ENCODE assay signal across 18 cellular contexts in the genomic region with DNA sequence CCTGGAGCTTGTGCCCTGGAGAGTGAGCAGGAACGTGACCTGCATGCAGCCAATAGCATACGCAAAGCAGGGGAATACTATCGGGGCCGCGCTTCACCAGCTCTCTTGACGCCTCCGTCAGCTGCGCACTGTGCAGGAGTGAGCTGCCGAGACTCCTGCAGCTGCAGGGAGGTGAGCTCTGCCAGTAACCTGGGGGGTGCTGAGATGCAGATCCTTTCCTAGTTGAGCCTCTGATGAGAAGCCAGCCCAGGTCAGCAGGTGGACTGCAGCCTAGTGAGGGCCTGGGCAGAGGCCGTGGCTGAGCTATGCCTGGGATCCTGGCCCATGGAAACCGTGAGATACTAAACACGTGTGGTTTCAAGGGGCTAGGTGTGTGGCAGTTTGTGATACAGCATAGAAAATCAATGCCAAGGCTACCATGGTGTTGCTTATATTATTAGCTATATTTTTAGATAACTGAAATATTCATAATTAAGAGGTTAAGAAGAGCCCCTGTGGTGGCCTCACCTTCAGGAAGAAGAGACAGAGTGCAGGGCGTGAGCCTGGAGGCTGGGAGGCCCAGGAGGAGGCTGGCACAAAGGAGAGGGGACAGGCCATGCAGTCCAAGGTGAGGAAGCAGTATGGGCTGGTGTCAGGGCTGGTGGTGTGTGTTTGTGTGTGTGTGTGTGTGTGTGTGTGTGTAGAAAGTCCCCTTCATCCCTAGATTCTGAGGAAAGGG. TPM values are rescaled to one million over a fixed set of nuclear protein-coding genes. Genes with fewer than 3 reads are reported as not detected.
DNase-seq lines count a peak whose midpoint lies in the region; ATAC-seq, FAIRE-seq and TF ChIP-seq lines count a peak whose summit lies in the region.
"Had no signal": no experiment of that assay in that cellular context is flagged by ENCODE, and none has a peak within 500 bp of the region (broad histone marks: within the 10 kb centered on the region; RNA-seq: fewer than 3 reads in every experiment).

No MANE protein-coding gene starts in this region.

- peak overlapping the region; percentile 31 for H3K4me3 Mint-ChIP-seq in T-helper 17 cell
- H3K4me3 Mint-ChIP-seq: CD4-positive, alpha-beta T cell had no signal

- H3K27ac ChIP-seq in HepG2 (ENCODE audit: extremely low read length, insufficient read depth, low read length) = no peak overlapping the region
- H3K27ac ChIP-seq in right lobe of liver = no peak overlapping the region
- H3K27ac ChIP-seq in neuronal stem cell (replicated peaks; ENCODE audit: low read length) = no peak overlapping the region
- H3K27ac ChIP-seq: 22Rv1 had no signal

- in situ Hi-C loops in HepG2 (cut with HindIII; ENCODE audit: extremely low pct_ligation_motif_present, low pct_unique_long_range_greater_than_20kb) = no loop called here

- H3K18ac ChIP-seq in neuronal stem cell (ENCODE audit: low read length) = peak overlapping the region; percentile 31

- no peaks in the 10 kb centered on the region for H3K79me1 ChIP-seq in neuronal stem cell (ENCODE audit: low read depth, low read length)

- H3K27ac Mint-ChIP-seq in T-helper 17 cell = no peak overlapping the region
- H3K27ac Mint-ChIP-seq: CD4-positive, alpha-beta T cell had no signal

- no peak overlapping the region for H4K8ac ChIP-seq in neuronal stem cell (ENCODE audit: low read depth, low read length)

- H3K4me3 ChIP-seq in HepG2 (replicated peaks in 1 of 3; ENCODE audit: insufficient read depth in 1 of 3, low read depth in 2 of 3, low read length in 3 of 3) (no peak overlapping the region), right lobe of liver (no peak overlapping the region), neuronal stem cell (ENCODE audit: low read length in 2 of 2) (no peak overlapping the region), foreskin fibroblast (ENCODE audit: low read depth in 1 of 2, low read length in 2 of 2) (no peak overlapping the region)
- H3K4me3 ChIP-seq: GM12878, K562 had no signal

- TF ChIP-seq EP300 in HepG2 (IDR thresholded peaks at IDR 0.05; ENCODE audit: low read depth in 2 of 2, low read length in 2 of 2) (no peak), HepG2 (CRISPR knock-in tag; IDR thresholded peaks at IDR 0.05; ENCODE audit: borderline replicate concordance) (no peak)

- peaks cover 72% of the 10 kb centered on the region for H3K27me3 Mint-ChIP-seq in T-helper 17 cell

- no peaks in the 10 kb centered on the region for H3K9me3 ChIP-seq in HepG2 (ENCODE audit: low read length)
- H3K9me3 ChIP-seq in right lobe of liver = no peaks in the 10 kb centered on the region
- no peaks in the 10 kb centered on the region for H3K9me3 ChIP-seq in T-helper 17 cell (ENCODE audit: control insufficient read depth, low read length, poor library complexity, severe bottlenecking)
- peaks cover 0 to 2% of the 10 kb centered on the region in 2 donors for H3K9me3 ChIP-seq in neuronal stem cell (replicated peaks in 1 of 2; ENCODE audit: control insufficient read depth in 2 of 2, insufficient read depth in 1 of 2, low read depth in 1 of 2, low read length in 2 of 2)

- no peaks in the 10 kb centered on the region for H4K20me1 ChIP-seq in HepG2 (ENCODE audit: insufficient read depth, low read length)

- H3K4me1 ChIP-seq in HepG2 (ENCODE audit: insufficient read depth, low read length) (no peaks in the 10 kb centered on the region), right lobe of liver (no peaks in the 10 kb centered on the region), neuronal stem cell (ENCODE audit: control insufficient read depth in 2 of 2, insufficient read depth in 1 of 2, low read depth in 1 of 2, low read length in 2 of 2) (peaks cover 0 to 5% of the 10 kb centered on the region in 2 donors)

- no peak for TF ChIP-seq RAD21 in HepG2 (CRISPR knock-in tag; IDR thresholded peaks at IDR 0.05)

- 5% methylated on average over 4 of the region's 13 CpGs for WGBS in HepG2 (ENCODE audit: low lambda C conversion rate)
- 50% methylated on average over 4 of the region's 13 CpGs for WGBS in right lobe of liver (ENCODE audit: insufficient coverage, low coverage, low lambda C conversion rate, missing lambda C conversion rate)
- WGBS in neuronal stem cell (ENCODE audit: extremely low coverage in 2 of 2, insufficient read length in 2 of 2, insufficient replicate concordance in 1 of 2), 2 donors = no CpG with 5 or more reads among the region's 13 CpGs

- H3K4me2 ChIP-seq in HepG2 (ENCODE audit: low read depth, low read length) (no peak overlapping the region), neuronal stem cell (ENCODE audit: insufficient read depth, low read length, poor library complexity, severe bottlenecking) (no peak overlapping the region)

- CTCF ChIA-PET in HepG2 (lab: Yijun Ruan, JAX; ENCODE audit: low intra/inter-chr PET ratio, low total read pairs) = no interaction called here

- no peak overlapping the region for H2AK5ac ChIP-seq in neuronal stem cell (ENCODE audit: low read depth, low read length)

- peaks cover 2% of the 10 kb centered on the region for H3K36me3 Mint-ChIP-seq in T-helper 17 cell (ENCODE audit: low read depth)

- no peak overlapping the region for H4K91ac ChIP-seq in neuronal stem cell (ENCODE audit: low read depth, low read length, poor library complexity)

- TF ChIP-seq CTCF in HepG2 (CRISPR knock-in tag; IDR thresholded peaks at IDR 0.05) (no peak), right lobe of liver (IDR thresholded peaks at IDR 0.05) (no peak), foreskin fibroblast (IDR thresholded peaks at IDR 0.05; ENCODE audit: low read depth, low read length) (no peak)

- no peak overlapping the region for H3K14ac ChIP-seq in neuronal stem cell (ENCODE audit: low read length)

- H2BK12ac ChIP-seq in neuronal stem cell (ENCODE audit: low read length) = no peak overlapping the region

- H3K9ac ChIP-seq in HepG2 (ENCODE audit: insufficient read depth, low read depth, low read length) (no peak overlapping the region), neuronal stem cell (ENCODE audit: low read depth, low read length, poor library complexity) (peak overlapping the region; percentile 24)

- no peak overlapping the region for H2BK120ac ChIP-seq in neuronal stem cell (ENCODE audit: low read depth, low read length)

- intact Hi-C loops in HepG2 (cut with micrococcal nuclease; ENCODE audit: unreplicated experiment) (no loop called here), right lobe of liver (cut with DNase I) (no loop called here)

- ATAC-seq in HepG2 (peak; percentile 12; the same call in 2 of the 3 replicates), right lobe of liver (no peak), T-helper 17 cell (no peak)
- ATAC-seq: GM12878 had no signal

- no peaks in the 10 kb centered on the region for H3K79me2 ChIP-seq in HepG2 (ENCODE audit: insufficient read depth, low read length)

- no peak overlapping the region for H2BK5ac ChIP-seq in neuronal stem cell (ENCODE audit: low read length)

- DNase-seq in HepG2 (ENCODE audit: low spot score) (no peak), right lobe of liver (no peak), T-helper 17 cell (no peak), neuronal stem cell (ENCODE audit: low spot score) (no peak), NCI-H2081 (lab: John Stamatoyannopoulos, UW) (no peak), HT-29 (ENCODE audit: low spot score) (no peak), foreskin fibroblast (no peak)
- DNase-seq: AML-193; C1 segment of cervical spinal cord; Calu3; CD4-positive, alpha-beta T cell; GOT3; HCEC 1CT had no signal

- H3K4me1 Mint-ChIP-seq in T-helper 17 cell = peaks cover 6% of the 10 kb centered on the region

- H2BK15ac ChIP-seq in neuronal stem cell (ENCODE audit: low read length) = no peak overlapping the region

- H3K27me3 ChIP-seq in HepG2 (ENCODE audit: control insufficient read depth in 1 of 2, insufficient read depth in 2 of 2, low read length in 2 of 2) (peaks cover 12 to 85% of the 10 kb centered on the region in 2 experiments), right lobe of liver (no peaks in the 10 kb centered on the region), neuronal stem cell (ENCODE audit: control insufficient read depth in 3 of 3, insufficient read depth in 3 of 3, low read depth in 1 of 3, low read length in 3 of 3) (peaks cover 2 to 88% (median 43%) of the 10 kb centered on the region in 3 experiments)

- H3K36me3 ChIP-seq in HepG2 (replicated peaks in 1 of 2; ENCODE audit: control insufficient read depth in 1 of 2, insufficient read depth in 2 of 2, low read length in 2 of 2) (no peaks in the 10 kb centered on the region), right lobe of liver (no peaks in the 10 kb centered on the region), neuronal stem cell (replicated peaks in 1 of 2; ENCODE audit: control insufficient read depth in 2 of 2, insufficient read depth in 2 of 2, low read length in 2 of 2) (no peaks in the 10 kb centered on the region)

- H2AFZ ChIP-seq in HepG2 (ENCODE audit: low read length) = no peak overlapping the region
- H2AFZ ChIP-seq in neuronal stem cell (ENCODE audit: low read length) = no peak overlapping the region

- FAIRE-seq in HepG2 (lab: Jason Lieb, UNC) = no peak
- FAIRE-seq: GM12878, GM18507, K562 had no signal

- H3K23ac ChIP-seq in neuronal stem cell (ENCODE audit: low read depth, low read length, poor library complexity) = no peak overlapping the region

- TF ChIP-seq POLR2A in HepG2 (IDR thresholded peaks at IDR 0.05; ENCODE audit: insufficient read depth in 1 of 2, low read depth in 2 of 2, low read length in 2 of 2) (no peak), right lobe of liver (IDR thresholded peaks at IDR 0.05) (no peak)

- no TSS peak for BruUV-seq in HepG2 (replicated peaks; lab: Mats Ljungman, UMichigan)

- POLR2A ChIA-PET in HepG2 (lab: Yijun Ruan, JAX) = no interaction called here

- H3K4ac ChIP-seq in neuronal stem cell (ENCODE audit: low read length) = no peak overlapping the region

RNA-seq across cellular contexts. Expression of a gene that starts 5.9 kb away (rescaled TPM):
- total RNA-seq in HepG2 (2016; rRNA removed; fragmentation: Illumina TruSeq; extraction: Trizol) (not detected in 2 replicates), right lobe of liver (not detected), T-helper 17 cell (not detected)
- not detected in 2 replicates for total RNA-seq in HepG2 (2016; cell fraction: cytosol; rRNA removed; fragmentation: Illumina TruSeq; extraction: Trizol; ENCODE audit: low read depth)
- total RNA-seq in HepG2 (2016; cell fraction: insoluble cytoplasmic fraction; rRNA removed; fragmentation: Illumina TruSeq; extraction: Trizol) = not detected in 2 replicates
- not detected in 2 replicates for total RNA-seq in HepG2 (2016; cell fraction: membrane; rRNA removed; fragmentation: Illumina TruSeq; extraction: Trizol)
- total RNA-seq in HepG2 (2016; cell fraction: nucleus; rRNA removed; fragmentation: Illumina TruSeq; extraction: Trizol) = not detected in 2 replicates
- polyA plus RNA-seq in HepG2 (2011; rRNA removed) = not detected in 2 replicates
- polyA plus RNA-seq in HepG2 (2011; cell fraction: cytosol; rRNA removed) = not detected in 2 replicates
- not detected in 2 replicates for polyA plus RNA-seq in HepG2 (2011; cell fraction: nucleus; rRNA removed)
- polyA plus RNA-seq in HepG2 (2012) = not detected in 2 replicates
- polyA plus RNA-seq in HepG2 (2016; cell fraction: cytosol; fragmentation: Illumina TruSeq; extraction: Trizol; ENCODE audit: low read depth) = not detected in 2 replicates
- not detected in 2 replicates for polyA plus RNA-seq in HepG2 (2016; cell fraction: insoluble cytoplasmic fraction; fragmentation: Illumina TruSeq; extraction: Trizol; ENCODE audit: low read depth)
- polyA plus RNA-seq in HepG2 (2016; cell fraction: membrane; fragmentation: Illumina TruSeq; extraction: Trizol; ENCODE audit: low read depth) = not detected in 2 replicates
- polyA plus RNA-seq in HepG2 (2016; cell fraction: nucleus; fragmentation: Illumina TruSeq; extraction: Trizol; ENCODE audit: insufficient read depth, low read depth) = not detected in 2 replicates
- not detected in 2 replicates for polyA minus RNA-seq in HepG2 (2011; rRNA and poly(A)+ RNA removed; ENCODE audit: low replicate concordance)
- polyA minus RNA-seq in HepG2 (2011; cell fraction: cytosol; rRNA and poly(A)+ RNA removed) = not detected in 2 replicates
- not detected in 2 replicates for polyA minus RNA-seq in HepG2 (2011; cell fraction: nucleus; rRNA and poly(A)+ RNA removed)
- polyA plus RNA-seq in neuronal stem cell (2013, experiment 1 of 2) = not detected
- polyA plus RNA-seq in neuronal stem cell (2013, experiment 2 of 2) = not detected
- total RNA-seq in HT-29 (2014; rRNA removed; shearing (Covaris generic)) = not detected in 2 replicates
- total RNA-seq: Calu3; CD4-positive, alpha-beta T cell; G401; GM12878; K562 had no signal
- polyA plus RNA-seq: GM12878, K562 had no signal

RNA-seq across cellular contexts. Expression of a gene that starts 20.4 kb away (rescaled TPM):
- total RNA-seq in HepG2 (2016; rRNA removed; fragmentation: Illumina TruSeq; extraction: Trizol) (4.7 and 6.2 TPM in 2 replicates), right lobe of liver (1 to 10 TPM in 2 of 6 experiments, under 1 TPM in 4; 0.60 to 1.3 (median 0.76) TPM), T-helper 17 cell (1 to 10 TPM; 4.0 to 9.7 TPM)
- total RNA-seq in HepG2 (2016; cell fraction: cytosol; rRNA removed; fragmentation: Illumina TruSeq; extraction: Trizol; ENCODE audit: low read depth) = 1.6 and 1.7 TPM in 2 replicates
- 3.4 and 6.3 TPM in 2 replicates for total RNA-seq in HepG2 (2016; cell fraction: insoluble cytoplasmic fraction; rRNA removed; fragmentation: Illumina TruSeq; extraction: Trizol)
- total RNA-seq in HepG2 (2016; cell fraction: membrane; rRNA removed; fragmentation: Illumina TruSeq; extraction: Trizol) = 4.7 and 5.3 TPM in 2 replicates
- 5.3 and 7.2 TPM in 2 replicates for total RNA-seq in HepG2 (2016; cell fraction: nucleus; rRNA removed; fragmentation: Illumina TruSeq; extraction: Trizol)
- 3.4 and 3.5 TPM in 2 replicates for polyA plus RNA-seq in HepG2 (2011; rRNA removed)
- polyA plus RNA-seq in HepG2 (2011; cell fraction: cytosol; rRNA removed) = 2.0 and 3.5 TPM in 2 replicates
- 9.7 and 17.3 TPM in 2 replicates for polyA plus RNA-seq in HepG2 (2011; cell fraction: nucleus; rRNA removed)
- polyA plus RNA-seq in HepG2 (2012) = 2.2 and 2.3 TPM in 2 replicates
- polyA plus RNA-seq in HepG2 (2016; cell fraction: cytosol; fragmentation: Illumina TruSeq; extraction: Trizol; ENCODE audit: low read depth) = 1.4 and 2.2 TPM in 2 replicates
- 9.5 and 11.1 TPM in 2 replicates for polyA plus RNA-seq in HepG2 (2016; cell fraction: insoluble cytoplasmic fraction; fragmentation: Illumina TruSeq; extraction: Trizol; ENCODE audit: low read depth)
- 4.3 and 4.5 TPM in 2 replicates for polyA plus RNA-seq in HepG2 (2016; cell fraction: membrane; fragmentation: Illumina TruSeq; extraction: Trizol; ENCODE audit: low read depth)
- 16.4 and 19.9 TPM in 2 replicates for polyA plus RNA-seq in HepG2 (2016; cell fraction: nucleus; fragmentation: Illumina TruSeq; extraction: Trizol; ENCODE audit: insufficient read depth, low read depth)
- polyA minus RNA-seq in HepG2 (2011; rRNA and poly(A)+ RNA removed; ENCODE audit: low replicate concordance) = 4.7 and 24.9 TPM in 2 replicates
- 3.4 and 3.9 TPM in 2 replicates for polyA minus RNA-seq in HepG2 (2011; cell fraction: cytosol; rRNA and poly(A)+ RNA removed)
- 1.2 and 5.0 TPM in 2 replicates for polyA minus RNA-seq in HepG2 (2011; cell fraction: nucleus; rRNA and poly(A)+ RNA removed)
- 0.03 TPM for polyA plus RNA-seq in neuronal stem cell (2013, experiment 1 of 2)
- 0.04 TPM for polyA plus RNA-seq in neuronal stem cell (2013, experiment 2 of 2)
- total RNA-seq in HT-29 (2014; rRNA removed; shearing (Covaris generic)) = 114 and 123 TPM in 2 replicates
- polyA plus RNA-seq: GM12878 had no signal

Comparison
In these comparisons a context has a peak if more than half of its experiments do, and no peak if none do; other contexts are left out.
1. RNA of a gene that starts 20.4 kb away (total RNA-seq): 114 to 123 TPM in HT-29; 4.0 to 9.7 TPM in T-helper 17 cell, 1.6 to 7.2 TPM in HepG2 and 0.60 to 1.3 TPM in right lobe of liver; every median in the first group is over 10 times any median in the second.